ENCODE assay signal across 11 cellular contexts in genomic region chr5:38554860-38555259, GRCh38. TPM values are rescaled to one million over a fixed set of nuclear protein-coding genes. Genes with fewer than 3 reads are reported as not detected.
DNase-seq lines count a peak whose midpoint lies in the region; ATAC-seq, FAIRE-seq and TF ChIP-seq lines count a peak whose summit lies in the region.
"Had no signal": no experiment of that assay in that cellular context is flagged by ENCODE, and none has a peak within 500 bp of the region (broad histone marks: within the 10 kb centered on the region; RNA-seq: fewer than 3 reads in every experiment).

No MANE protein-coding gene starts in this region.

- no peaks in the 10 kb centered on the region for H3K9me1 ChIP-seq in endothelial cell of umbilical vein (replicated peaks; ENCODE audit: control insufficient read depth, extremely low read depth, insufficient read depth, low read length)

- no peak for ATAC-seq in Right ventricle myocardium inferior

- dilution Hi-C loops in endothelial cell of umbilical vein (cut with MboI; ENCODE audit: extremely low pct_ligation_motif_present, low sequenced_read_pairs), result no loop called here

- H3K9ac ChIP-seq in endothelial cell of umbilical vein (replicated peaks; ENCODE audit: extremely low read depth, insufficient read depth, low read length) (no peak overlapping the region), neural cell (ENCODE audit: low read length) (no peak overlapping the region)

- peak overlapping the region; percentile 90 to 97 for H3K4me3 ChIP-seq in right atrium auricular region
- H3K4me3 ChIP-seq in endothelial cell of umbilical vein (replicated peaks in 1 of 3; ENCODE audit: insufficient read depth in 1 of 3, low read depth in 1 of 3, low read length in 3 of 3), result peak overlapping the region in 2 of 3 experiments; percentile 82 to 86
- peak overlapping the region; percentile 75 for H3K4me3 ChIP-seq in neural cell (ENCODE audit: low read length)

- no peak for FAIRE-seq in endothelial cell of umbilical vein (lab: Jason Lieb, UNC)

- H3K79me2 ChIP-seq in endothelial cell of umbilical vein (ENCODE audit: control insufficient read depth, insufficient read depth, low read length) (no peaks in the 10 kb centered on the region), neural cell (replicated peaks; ENCODE audit: insufficient read depth, low read length) (no peaks in the 10 kb centered on the region)

- H3F3A ChIP-seq in neural cell (ENCODE audit: insufficient read depth, low read length, poor library complexity, severe bottlenecking), result no peaks in the 10 kb centered on the region

- no peak for TF ChIP-seq RAD21 in neural cell (conservative IDR thresholded peaks at IDR 0.05)

- TF ChIP-seq CTCF in right atrium auricular region (IDR thresholded peaks at IDR 0.05), result no peak
- no peak for TF ChIP-seq CTCF in endothelial cell of umbilical vein (IDR thresholded peaks at IDR 0.05; ENCODE audit: extremely low read depth in 1 of 2, insufficient read depth in 1 of 2, low read depth in 1 of 2, low read length in 2 of 2)
- no peak for TF ChIP-seq CTCF in neural cell (IDR thresholded peaks at IDR 0.05; ENCODE audit: poor library complexity, severe bottlenecking)

- no peak for TF ChIP-seq POLR2A in endothelial cell of umbilical vein (IDR thresholded peaks at IDR 0.05; ENCODE audit: low read depth, low read length)

- POLR2A ChIA-PET in endothelial cell of umbilical vein (lab: Charles Lee) (no interaction called here), HEK293T (lab: Yijun Ruan, JAX) (interaction anchor here (0.6 to 2.0 kb wide), 3 partner anchors 13 to 517 kb away, joined by 3 to 9 read pairs (median 3); no protein-coding TSS in a partner anchor)

- H3K9me3 ChIP-seq in right atrium auricular region (no peaks in the 10 kb centered on the region), endothelial cell of umbilical vein (replicated peaks; ENCODE audit: control insufficient read depth, insufficient read depth, low read length) (no peaks in the 10 kb centered on the region), neural cell (ENCODE audit: low read length) (no peaks in the 10 kb centered on the region)

- peak overlapping the region; percentile 92 for H3K4me2 ChIP-seq in endothelial cell of umbilical vein (ENCODE audit: insufficient read depth, low read length)
- H3K4me2 ChIP-seq in neural cell (ENCODE audit: low read length), result peak overlapping the region; percentile 81

- H4K20me1 ChIP-seq in endothelial cell of umbilical vein (replicated peaks; ENCODE audit: control insufficient read depth, extremely low read depth, insufficient read depth, low read length) (peaks cover 2% of the 10 kb centered on the region), neural cell (ENCODE audit: insufficient read depth) (no peaks in the 10 kb centered on the region)

- no peak overlapping the region for H2AFZ ChIP-seq in endothelial cell of umbilical vein (ENCODE audit: low read depth, low read length)
- H2AFZ ChIP-seq in neural cell (ENCODE audit: low read depth, low read length), result no peak overlapping the region

- H3K27ac ChIP-seq in right atrium auricular region (peak overlapping the region; percentile 91 to 99), endothelial cell of umbilical vein (ENCODE audit: insufficient read depth, low read depth, low read length) (no peak overlapping the region), neural cell (ENCODE audit: low read length) (no peak overlapping the region)

- intact Hi-C loops in Right ventricle myocardium inferior (cut with DNase I) (loop anchor here (5.0 kb wide), 2 partner anchors 37 to 252 kb away; no protein-coding TSS in a partner anchor), endothelial cell of umbilical vein (cut with micrococcal nuclease) (loop anchor here (10.0 kb wide), 1 partner anchor 370 kb away; no protein-coding TSS in a partner anchor)

- no peaks in the 10 kb centered on the region for H3K9me2 ChIP-seq in neural cell (ENCODE audit: insufficient read depth, low read length)

- H3K27me3 ChIP-seq in right atrium auricular region (no peaks in the 10 kb centered on the region), endothelial cell of umbilical vein (ENCODE audit: control insufficient read depth in 2 of 2, insufficient read depth in 2 of 2, low read length in 2 of 2) (no peaks in the 10 kb centered on the region), neural cell (ENCODE audit: insufficient read depth, low read depth, low read length) (no peaks in the 10 kb centered on the region)

- CTCF ChIA-PET in endothelial cell of umbilical vein (lab: Charles Lee), result interaction anchor here (1.0 to 6.7 kb wide), 5 partner anchors 39 to 255 kb away, joined by 3 to 177 read pairs (median 8); no protein-coding TSS in a partner anchor
- CTCF ChIA-PET in HEK293T (lab: Yijun Ruan, JAX), result interaction anchor here (1.8 kb wide), 1 partner anchor 113 kb away, joined by 8 read pairs; no protein-coding TSS in a partner anchor

- TF ChIP-seq EP300 in neural cell (conservative IDR thresholded peaks at IDR 0.05; ENCODE audit: poor library complexity, severe bottlenecking), result no peak

- H3K4me1 ChIP-seq in right atrium auricular region (peaks cover 0 to 41% of the 10 kb centered on the region in 2 donors), endothelial cell of umbilical vein (ENCODE audit: control insufficient read depth, extremely low read depth, insufficient read depth, low read length) (peaks cover 23% of the 10 kb centered on the region)

- DNase-seq in right atrium auricular region (ENCODE audit: low spot score), result no peak
- no peak for DNase-seq in Right ventricle myocardium inferior (ENCODE audit: missing footprints)
- DNase-seq in endothelial cell of umbilical vein (ENCODE audit: low read depth, low spot score), result peak; percentile 25
- no peak for DNase-seq in HEK293T (ENCODE audit: extremely low spot score)
- DNase-seq in SIG-M5 (lab: John Stamatoyannopoulos, UW), result no peak
- no peak for DNase-seq in GOT3 (lab: John Stamatoyannopoulos, UW)
- no peak for DNase-seq in NCI-H345 treated with DMSO at 0.1 percent for 48 hours (lab: John Stamatoyannopoulos, UW; ENCODE audit: unreplicated experiment)
- DNase-seq: amniotic stem cell, DMS 273 treated with DMSO at 0.1 percent for 48 hours, NCI-H1417 treated with DMSO at 0.1 percent for 48 hours had no signal

- TSS peak; percentile 31 for BruUV-seq in endothelial cell of umbilical vein (replicated peaks; lab: Mats Ljungman, UMichigan)

- H3K36me3 ChIP-seq in right atrium auricular region, result no peaks in the 10 kb centered on the region
- no peaks in the 10 kb centered on the region for H3K36me3 ChIP-seq in endothelial cell of umbilical vein (ENCODE audit: control insufficient read depth in 2 of 2, extremely low read depth in 1 of 2, insufficient read depth in 2 of 2, low read length in 2 of 2)
- H3K36me3 ChIP-seq in neural cell (ENCODE audit: insufficient read depth, low read length), result no peaks in the 10 kb centered on the region

TF ChIP-seq in endothelial cell of umbilical vein, 7 proteins besides CTCF, POLR2A, EP300 and RAD21 (continues in another document):
- TF ChIP-seq FOS (IDR thresholded peaks at IDR 0.05; ENCODE audit: borderline replicate concordance, insufficient read depth, low read length) (no peak), GATA2 (IDR thresholded peaks at IDR 0.05; ENCODE audit: insufficient read depth, insufficient read length, low read depth, low read length) (no peak), EZH2 (IDR thresholded peaks at IDR 0.05; ENCODE audit: borderline replicate concordance, low read depth, low read length, severe bottlenecking) (no peak), JUN (IDR thresholded peaks at IDR 0.05; ENCODE audit: borderline replicate concordance, insufficient read depth, insufficient read length, low read depth) (no peak), MAX (IDR thresholded peaks at IDR 0.05; ENCODE audit: insufficient read depth, insufficient read length) (no peak)

TF ChIP-seq in neural cell, 6 proteins besides CTCF, POLR2A, EP300 and RAD21 (continues in another document):
- no peak for TF ChIP-seq TAF1 (IDR thresholded peaks at IDR 0.05; ENCODE audit: low read depth)

TF ChIP-seq in HEK293T, 16 proteins besides CTCF, POLR2A, EP300 and RAD21:
- TF ChIP-seq BHLHE40 (IDR thresholded peaks at IDR 0.05; ENCODE audit: borderline replicate concordance) (no peak), FOXM1 (IDR thresholded peaks at IDR 0.05; ENCODE audit: borderline replicate concordance) (no peak), FOXA1 (IDR thresholded peaks at IDR 0.05) (no peak), ZNF384 (IDR thresholded peaks at IDR 0.05) (no peak), HDGF (IDR thresholded peaks at IDR 0.05; ENCODE audit: borderline replicate concordance) (no peak), PKNOX1 (IDR thresholded peaks at IDR 0.05) (no peak), CTBP1 (IDR thresholded peaks at IDR 0.05; ENCODE audit: borderline replicate concordance) (no peak), ARNT (IDR thresholded peaks at IDR 0.05) (no peak), SP1 (IDR thresholded peaks at IDR 0.05) (no peak)

RNA-seq across cellular contexts. Expression of gene LIFR, which starts 1.6 kb away (rescaled TPM):
- total RNA-seq in right atrium auricular region (10 to 100 TPM; 38.9 to 58.0 TPM), Right ventricle myocardium inferior (56.1 TPM), endothelial cell of umbilical vein (34.9 and 36.4 TPM in 2 replicates)
- polyA plus RNA-seq in endothelial cell of umbilical vein (3.6 and 4.1 TPM in 2 replicates), neural cell (5.8 and 6.1 TPM in 2 replicates)
- 2.8 and 3.2 TPM in 2 replicates for polyA plus RNA-seq in endothelial cell of umbilical vein (2011; cell fraction: cytosol; rRNA removed)
- polyA plus RNA-seq in endothelial cell of umbilical vein (2011; cell fraction: nucleus; rRNA removed), result 12.1 and 14.6 TPM in 2 replicates
- polyA plus RNA-seq in endothelial cell of umbilical vein (2012), result 2.2 and 4.5 TPM in 2 replicates
- polyA minus RNA-seq in endothelial cell of umbilical vein (27.2 and 27.5 TPM in 2 replicates), neural cell (24.8 and 25.6 TPM in 2 replicates)
- 54.1 TPM for polyA minus RNA-seq in endothelial cell of umbilical vein (2011; cell fraction: cytosol; rRNA and poly(A)+ RNA removed)
- polyA minus RNA-seq in endothelial cell of umbilical vein (2011; cell fraction: nucleus; rRNA and poly(A)+ RNA removed), result 26.8 and 34.6 TPM in 2 replicates

Comparison
In these comparisons a context has a peak if more than half of its experiments do, and no peak if none do; other contexts are left out.
1. H3K27ac ChIP-seq: peak in right atrium auricular region (2 of 2); none in endothelial cell of umbilical vein (single experiment) and neural cell (single experiment).
2. Peak in every context shown above with its lines, with median percentiles within 50 percentile points of each other: H3K4me3 ChIP-seq.